Comparison of ENCODE assay signal across 16 cellular contexts in genomic region chr4:8305851-8306361, GRCh38. TPM values are rescaled to one million over a fixed set of nuclear protein-coding genes. Genes with fewer than 3 reads are reported as not detected.
DNase-seq lines count a peak whose midpoint lies in the region; ATAC-seq and TF ChIP-seq lines count a peak whose summit lies in the region.
"Had no signal": no experiment of that assay in that cellular context is flagged by ENCODE, and none has a peak within 500 bp of the region (broad histone marks: within the 10 kb centered on the region; RNA-seq: fewer than 3 reads in every experiment).

No MANE protein-coding gene starts in this region.

- H3K9ac ChIP-seq in BLaER1, result no peak overlapping the region

- H3K27me3 ChIP-seq in BLaER1 (no peaks in the 10 kb centered on the region), ovary (no peaks in the 10 kb centered on the region), HAP-1 (ENCODE audit: low read depth) (no peaks in the 10 kb centered on the region)
- H3K27me3 ChIP-seq: SJSA1 had no signal

- TF ChIP-seq CTCF in ovary (IDR thresholded peaks at IDR 0.05), result peak in 1 of 3 donors; percentile 48

- 0 out of 2 replicates have a peak overlapping the region, but pooled peaks have one; percentile 48 for H3K27ac ChIP-seq in BLaER1
- H3K27ac ChIP-seq in ovary, result peak overlapping the region in 1 of 2 donors; percentile 52
- H3K27ac ChIP-seq: SJSA1 had no signal

- ATAC-seq in HG02970 (IDR thresholded peaks at IDR 0.05; ENCODE audit: low FRiP score, unreplicated experiment), result no peak
- ATAC-seq: left colon; stimulated activated naive CD8-positive, alpha-beta T cell treated with anti-CD3 and anti-CD28 coated beads, Interleukin-15, amount 100 ng/mL, for 72 hours had no signal

- intact Hi-C loops in cardiac septum (cut with DNase I) (no loop called here), ovary (cut with DNase I) (loop anchor here in 2 of 4 donors (1.0 to 10.0 kb wide), 2 partner anchors 49 to 121 kb away; no protein-coding TSS in a partner anchor)

- peaks cover 83% of the 10 kb centered on the region for H3K4me1 ChIP-seq in BLaER1
- peaks cover 34% of the 10 kb centered on the region for H3K4me1 ChIP-seq in ovary (ENCODE audit: insufficient read depth)
- H3K4me1 ChIP-seq in HAP-1, result no peaks in the 10 kb centered on the region

- H3K4me3 ChIP-seq in BLaER1 (no peak overlapping the region), ovary (no peak overlapping the region), HAP-1 (no peak overlapping the region)
- H3K4me3 ChIP-seq: SJSA1 had no signal

- H3K9me3 ChIP-seq in BLaER1, result no peaks in the 10 kb centered on the region
- H3K9me3 ChIP-seq in ovary, result no peaks in the 10 kb centered on the region
- no peaks in the 10 kb centered on the region for H3K9me3 ChIP-seq in HAP-1
- H3K9me3 ChIP-seq: SJSA1 had no signal

- no peak for TF ChIP-seq POLR2A in ovary (IDR thresholded peaks at IDR 0.05)

- WGBS in ovary, 3 donors, result 39 to 57% (median 49%) methylated on average over 33 of the region's 33 CpGs

- in situ Hi-C loops in SK-MEL-5 (cut with HindIII; ENCODE audit: low pct_unique_long_range_greater_than_20kb, low sequenced_read_pairs), result no loop called here
- in situ Hi-C loops in HAP-1 (cut with MboI; ENCODE audit: low sequenced_read_pairs), result no loop called here

- TF ChIP-seq EP300 in ovary (IDR thresholded peaks at IDR 0.05), result no peak

- DNase-seq in SK-MEL-5 (ENCODE audit: low read depth, low spot score) (peak; percentile 46), cardiac septum (ENCODE audit: low spot score) (peak; percentile 76), ovary (peak; percentile 61 to 78 (median 72)), HAP-1 (ENCODE audit: low spot score in 2 of 2) (no peak), hepatic stellate cell (ENCODE audit: low spot score) (no peak)
- DNase-seq in activated naive CD4-positive, alpha-beta T cell (lab: John Stamatoyannopoulos, UW), result no peak
- DNase-seq: COR-L47; effector CD8-positive, alpha-beta T cell; NCI-H1694 treated with DMSO at 0.1 percent for 48 hours; NCI-H446; stimulated activated naive CD8-positive, alpha-beta T cell treated with anti-CD3 and anti-CD28 coated beads, Interleukin-15, amount 100 ng/mL, for 72 hours; T-helper 9 cell had no signal

- peaks cover 69% of the 10 kb centered on the region for H3K36me3 ChIP-seq in BLaER1
- no peaks in the 10 kb centered on the region for H3K36me3 ChIP-seq in ovary
- no peaks in the 10 kb centered on the region for H3K36me3 ChIP-seq in HAP-1 (replicated peaks)
- H3K36me3 ChIP-seq: SJSA1 had no signal

- H3K4me2 ChIP-seq in BLaER1, result peak overlapping the region; percentile 48

- H4K20me1 ChIP-seq in BLaER1, result peaks cover 73% of the 10 kb centered on the region

RNA-seq across cellular contexts. Expression of gene HTRA3, which starts 36.4 kb away (rescaled TPM):
- total RNA-seq in SK-MEL-5 (2014; rRNA removed; shearing (Covaris generic)), result 0.05 TPM in 1 of 2 replicates, not detected in the other
- polyA plus RNA-seq in SK-MEL-5 (2015; cell fraction: cytosol; rRNA removed), result 0.10 TPM in 1 of 2 replicates, not detected in the other
- polyA plus RNA-seq in SK-MEL-5 (2015; cell fraction: nucleus; rRNA removed), result not detected in 2 replicates
- total RNA-seq in cardiac septum (50.8 TPM), ovary (100 to 1,000 TPM in 1 of 7 donors, 10 to 100 TPM in 6; 36.2 to 160 (median 62.3) TPM)
- polyA plus RNA-seq in ovary, result 100 to 1,000 TPM; 122 to 163 TPM

Comparison
In these comparisons a context has a peak if more than half of its experiments do, and no peak if none do; other contexts are left out.
1. DNase-seq: peak in SK-MEL-5 (single experiment), cardiac septum (single experiment) and ovary (5 of 5); none in HAP-1 (0 of 2), activated naive CD4-positive, alpha-beta T cell (0 of 4) and hepatic stellate cell (single experiment).
2. RNA of gene HTRA3, which starts 36.4 kb away (total RNA-seq): 36.2 to 160 TPM in ovary and 50.8 TPM in cardiac septum (single experiment); 0.05 TPM in SK-MEL-5; every median in the first group is over 10 times any median in the second.